In the genomic region with DNA sequence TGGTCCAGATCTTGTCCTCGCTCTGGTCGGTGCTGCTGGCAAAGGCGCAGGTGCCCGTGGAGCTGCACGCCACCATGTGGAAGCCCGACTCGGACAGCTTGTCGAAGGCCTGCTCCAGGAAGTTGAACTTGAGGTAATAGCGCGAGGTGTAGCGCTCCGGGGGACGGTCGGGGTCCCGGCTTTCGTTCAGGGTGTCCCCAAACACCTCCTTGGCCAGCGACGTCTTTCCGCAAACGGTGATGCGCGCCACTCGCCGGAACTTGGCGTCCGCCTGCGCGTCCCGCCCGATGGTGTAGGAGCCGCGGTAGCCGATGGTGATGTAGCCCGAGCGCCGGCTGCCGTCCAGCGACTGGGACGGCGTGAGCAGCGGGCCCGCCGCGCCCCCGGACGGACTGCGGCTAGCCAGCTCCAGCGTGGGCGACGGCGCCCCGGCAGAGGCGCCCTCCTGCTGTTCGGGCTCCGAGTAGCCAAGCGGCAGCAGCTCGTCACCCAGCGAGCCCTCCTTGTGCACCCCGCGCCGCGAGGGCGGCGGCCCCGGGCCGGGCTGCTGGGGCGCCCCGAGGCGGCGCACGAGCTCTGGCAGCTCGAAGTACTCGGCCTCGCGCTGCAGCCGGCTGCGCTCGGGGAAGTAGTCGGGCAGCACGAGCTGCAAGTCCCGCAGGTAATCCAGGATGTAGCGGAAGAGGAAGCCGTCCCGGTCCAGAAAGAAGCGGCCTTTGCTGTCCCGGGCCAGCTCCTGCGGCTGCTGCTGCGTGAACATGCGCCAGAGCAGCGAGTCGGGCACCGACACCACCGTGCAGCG, we compare ENCODE assay signal across 8 cellular contexts. TPM values are rescaled to one million over a fixed set of nuclear protein-coding genes. Genes with fewer than 3 reads are reported as not detected.
A peak's percentile ranks its signal among the peaks of the same experiment; 100 is the strongest.
DNase-seq lines count a peak whose midpoint lies in the region; ATAC-seq, FAIRE-seq and TF ChIP-seq lines count a peak whose summit lies in the region.

No MANE protein-coding gene starts in this region.

- POLR2A ChIA-PET in GM10248 (lab: Yijun Ruan, JAX) = interaction anchor here (0.6 kb wide), 2 partner anchors 65 to 141 kb away, joined by 3 to 9 read pairs; no protein-coding TSS in a partner anchor
- POLR2A ChIA-PET in K562 (lab: Yijun Ruan, JAX) = interaction anchor here (0.6 kb wide), 1 partner anchor 594 kb away, joined by 3 read pairs; no protein-coding TSS in a partner anchor

- H3K4me3 ChIP-seq in K562 (peak overlapping the region; percentile 44), iPS-18a (ENCODE audit: low read length) (peak overlapping the region; percentile 58), skeletal muscle tissue (ENCODE audit: low read length in 3 of 3) (peak overlapping the region; percentile 75 to 87 (median 80))

- H3K27ac ChIP-seq in K562 (ENCODE audit: extremely low read depth, low read depth, low read length) (no peak overlapping the region), iPS-18a (ENCODE audit: low read length) (no peak overlapping the region), skeletal muscle tissue (ENCODE audit: low read depth, low read length) (peak overlapping the region; percentile 78)

- TF ChIP-seq CTCF in GM10248 (IDR thresholded peaks at IDR 0.05; ENCODE audit: control extremely low read depth, extremely low read depth, low read depth, missing control alignments) = peak; percentile 55
- TF ChIP-seq CTCF in K562 (IDR thresholded peaks at IDR 0.05 in 2 of 3, conservative IDR thresholded peaks at IDR 0.05 in 1 of 3; ENCODE audit: insufficient read depth in 2 of 3, low read depth in 1 of 3, low read length in 3 of 3) = no peak

- H3K9ac ChIP-seq in K562 (ENCODE audit: insufficient read depth in 1 of 2, low read depth in 2 of 2, low read length in 2 of 2) (peak overlapping the region; percentile 20 to 87; a peak in 2 of 4 replicates), iPS-18a (ENCODE audit: low read length) (no peak overlapping the region), skeletal muscle tissue (ENCODE audit: low read depth in 1 of 3, low read length in 3 of 3) (peak overlapping the region; percentile 68 to 84 (median 78))

- CTCF ChIA-PET in GM10248 (lab: Yijun Ruan, JAX) = interaction anchor here (0.7 to 2.8 kb wide), 18 partner anchors 10 to 1209 kb away, joined by 3 to 14 read pairs (median 3); no protein-coding TSS in a partner anchor
- CTCF ChIA-PET in K562 (lab: Yijun Ruan, JAX; ENCODE audit: low intra/inter-chr PET ratio) = no interaction called here

- H3K9me3 ChIP-seq in K562 (replicated peaks; ENCODE audit: control insufficient read depth, insufficient read depth, low read depth, low read length) (no peaks in the 10 kb centered on the region), iPS-18a (ENCODE audit: control insufficient read depth, low read depth, low read length) (no peaks in the 10 kb centered on the region), skeletal muscle tissue (ENCODE audit: control insufficient read depth in 3 of 3, low read length in 3 of 3) (no peaks in the 10 kb centered on the region)

- FAIRE-seq in K562 (lab: Jason Lieb, UNC) = no peak

- no peaks in the 10 kb centered on the region for H3K36me3 ChIP-seq in K562 (ENCODE audit: control insufficient read depth, insufficient read depth, low read length)
- H3K36me3 ChIP-seq in iPS-18a (ENCODE audit: control insufficient read depth, low read depth, low read length) = no peaks in the 10 kb centered on the region
- no peaks in the 10 kb centered on the region for H3K36me3 ChIP-seq in skeletal muscle tissue (ENCODE audit: control insufficient read depth in 3 of 3, insufficient read depth in 3 of 3, low read length in 3 of 3)

- no peaks in the 10 kb centered on the region for H3K9me1 ChIP-seq in K562 (ENCODE audit: control insufficient read depth, insufficient read depth, low read length)

- ATAC-seq in K562 = peak; percentile 64

- no peaks in the 10 kb centered on the region for H3K79me2 ChIP-seq in K562 (ENCODE audit: control insufficient read depth, insufficient read depth, low read length)

- H4K20me1 ChIP-seq in K562 (replicated peaks; ENCODE audit: control insufficient read depth, insufficient read depth, low read length) = no peaks in the 10 kb centered on the region

- in situ Hi-C loops in K562 (cut with MboI) = no loop called here

- TF ChIP-seq POLR2A in K562 (conservative IDR thresholded peaks at IDR 0.05) = no peak

- peaks cover 0 to 20% of the 10 kb centered on the region in 2 experiments; a peak in 2 of 5 replicates for H3K4me1 ChIP-seq in K562 (replicated peaks in 1 of 2; ENCODE audit: control insufficient read depth in 2 of 2, insufficient read depth in 2 of 2, low read length in 2 of 2)
- peaks cover 6% of the 10 kb centered on the region for H3K4me1 ChIP-seq in iPS-18a (ENCODE audit: control insufficient read depth, low read depth, low read length)
- peaks cover 14 to 22% (median 15%) of the 10 kb centered on the region in 3 donors for H3K4me1 ChIP-seq in skeletal muscle tissue (ENCODE audit: control insufficient read depth in 3 of 3, insufficient read depth in 3 of 3, low read length in 3 of 3)

- no TSS peak for BruUV-seq in K562 (replicated peaks; lab: Mats Ljungman, UMichigan)

- H3K4me2 ChIP-seq in K562 (ENCODE audit: insufficient read depth, low read length) = peak overlapping the region; percentile 49; the same call in 1 of the 2 replicates

- no peak for TF ChIP-seq RAD21 in K562 (CRISPR knock-in tag; conservative IDR thresholded peaks at IDR 0.05 in 1 of 2, IDR thresholded peaks at IDR 0.05 in 1 of 2)

- no peak for TF ChIP-seq EP300 in K562 (IDR thresholded peaks at IDR 0.05; ENCODE audit: low read length)

- H2AFZ ChIP-seq in K562 (ENCODE audit: low read depth, low read length) = peak overlapping the region; percentile 84

- peak; percentile 66 for DNase-seq in GM10248 (ENCODE audit: extremely low spot score)
- DNase-seq in GOT3 (lab: John Stamatoyannopoulos, UW) = peak; percentile 49
- peak; percentile 3 for DNase-seq in LoVo (ENCODE audit: low spot score)
- DNase-seq in T-helper 9 cell = peak; percentile 31
- DNase-seq in K562 (ENCODE audit: extremely low read depth in 1 of 4, low spot score in 3 of 4) = peak; percentile 9 to 23 (median 12)
- no peak for DNase-seq in DMS79 treated with DMSO at 0.1 percent for 48 hours (lab: John Stamatoyannopoulos, UW)

- intact Hi-C loops in K562 (cut with micrococcal nuclease) = no loop called here

- 57% methylated on average over 16 of the region's 94 CpGs for WGBS in K562 (ENCODE audit: insufficient coverage, low coverage, missing lambda C conversion rate)

- H3K27me3 ChIP-seq in K562 (ENCODE audit: control insufficient read depth in 2 of 2, insufficient read depth in 2 of 2, low read length in 2 of 2) = peaks cover 0 to 14% of the 10 kb centered on the region in 2 experiments; a peak in 2 of 5 replicates
- peaks cover 52% of the 10 kb centered on the region for H3K27me3 ChIP-seq in iPS-18a (ENCODE audit: control insufficient read depth, insufficient read depth, low read length)
- H3K27me3 ChIP-seq in skeletal muscle tissue (ENCODE audit: control insufficient read depth in 3 of 3, insufficient read depth in 3 of 3, low read length in 3 of 3) = peaks cover 0 to 11% (median 10%) of the 10 kb centered on the region in 3 donors

TF ChIP-seq in K562, 482 proteins besides CTCF, POLR2A, EP300 and RAD21 (continues in another document):
- no peak for TF ChIP-seq FUS (optimal IDR thresholded peaks at IDR 0.05; ENCODE audit: low read depth, low read length)
- TF ChIP-seq, protein P1, sequence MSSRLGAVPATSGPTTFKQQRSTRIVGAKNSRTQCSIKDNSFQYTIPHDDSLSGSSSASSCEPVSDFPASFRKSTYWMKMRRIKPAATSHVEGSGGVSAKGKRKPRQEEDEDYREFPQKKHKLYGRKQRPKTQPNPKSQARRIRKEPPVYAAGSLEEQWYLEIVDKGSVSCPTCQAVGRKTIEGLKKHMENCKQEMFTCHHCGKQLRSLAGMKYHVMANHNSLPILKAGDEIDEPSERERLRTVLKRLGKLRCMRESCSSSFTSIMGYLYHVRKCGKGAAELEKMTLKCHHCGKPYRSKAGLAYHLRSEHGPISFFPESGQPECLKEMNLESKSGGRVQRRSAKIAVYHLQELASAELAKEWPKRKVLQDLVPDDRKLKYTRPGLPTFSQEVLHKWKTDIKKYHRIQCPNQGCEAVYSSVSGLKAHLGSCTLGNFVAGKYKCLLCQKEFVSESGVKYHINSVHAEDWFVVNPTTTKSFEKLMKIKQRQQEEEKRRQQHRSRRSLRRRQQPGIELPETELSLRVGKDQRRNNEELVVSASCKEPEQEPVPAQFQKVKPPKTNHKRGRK (tag; IDR thresholded peaks at IDR 0.05) = no peak
- TF ChIP-seq, protein P2, sequence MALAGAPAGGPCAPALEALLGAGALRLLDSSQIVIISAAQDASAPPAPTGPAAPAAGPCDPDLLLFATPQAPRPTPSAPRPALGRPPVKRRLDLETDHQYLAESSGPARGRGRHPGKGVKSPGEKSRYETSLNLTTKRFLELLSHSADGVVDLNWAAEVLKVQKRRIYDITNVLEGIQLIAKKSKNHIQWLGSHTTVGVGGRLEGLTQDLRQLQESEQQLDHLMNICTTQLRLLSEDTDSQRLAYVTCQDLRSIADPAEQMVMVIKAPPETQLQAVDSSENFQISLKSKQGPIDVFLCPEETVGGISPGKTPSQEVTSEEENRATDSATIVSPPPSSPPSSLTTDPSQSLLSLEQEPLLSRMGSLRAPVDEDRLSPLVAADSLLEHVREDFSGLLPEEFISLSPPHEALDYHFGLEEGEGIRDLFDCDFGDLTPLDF (CRISPR knock-in tag; IDR thresholded peaks at IDR 0.05) = no peak

RNA-seq across cellular contexts. Expression of gene KCTD12, which starts 0.8 kb away (rescaled TPM):
- total RNA-seq in K562 (2011; cell fraction: chromatin; rRNA removed; ENCODE audit: low replicate concordance) = 0.18 and 0.23 TPM in 2 replicates
- 0.26 and 0.33 TPM in 2 replicates for total RNA-seq in K562 (2011; cell fraction: nucleolus; rRNA removed)
- 0.29 and 0.38 TPM in 2 replicates for total RNA-seq in K562 (2011; cell fraction: nucleoplasm; rRNA removed)
- total RNA-seq in K562 (2014; rRNA removed) (0.27 and 0.37 TPM in 2 replicates), K562 (2014; rRNA removed; fragmentation: Illumina TruSeq; extraction: Trizol) (0.26 and 0.44 TPM in 2 replicates), K562 (2015; rRNA removed; fragmentation: Illumina TruSeq; extraction: Trizol) (0.26 and 0.40 TPM in 2 replicates), K562 (2021) (0.74 and 0.93 TPM in 2 replicates), skeletal muscle tissue (134 TPM)
- polyA plus RNA-seq in K562 (2011; rRNA removed) (0.31 TPM in 2 replicates), K562 (2014; fragmentation: Illumina TruSeq; extraction: Trizol) (0.35 and 0.42 TPM in 2 replicates), K562 (2014; fragmentation: Nextera tagmentation; extraction: Ambion mirVana) (under 1 TPM; 0.14 to 0.24 TPM), K562 (2014; rRNA removed) (0.28 and 0.32 TPM in 2 replicates)
- polyA plus RNA-seq in K562 (2011; cell fraction: cytosol; rRNA removed) = 0.22 and 0.30 TPM in 2 replicates
- polyA plus RNA-seq in K562 (2011; cell fraction: nucleus; rRNA removed) = 0.15 and 0.27 TPM in 2 replicates
- 0.19 and 0.47 TPM in 2 replicates for polyA plus RNA-seq in K562 (2012)
- polyA minus RNA-seq in K562 (2011; rRNA and poly(A)+ RNA removed) = 0.46 and 0.48 TPM in 2 replicates
- 0.29 and 0.82 TPM in 2 replicates for polyA minus RNA-seq in K562 (2011; cell fraction: cytosol; rRNA and poly(A)+ RNA removed)
- 0.40 and 0.56 TPM in 2 replicates for polyA minus RNA-seq in K562 (2011; cell fraction: nucleus; rRNA and poly(A)+ RNA removed)

Comparison
In these comparisons a context has a peak if more than half of its experiments do, and no peak if none do; other contexts are left out.
1. RNA of gene KCTD12, which starts 0.8 kb away (total RNA-seq): 134 TPM in skeletal muscle tissue (single experiment); 0.18 to 0.93 TPM in K562; every median in the first group is over 10 times any median in the second.
2. Peak in every context shown above with its lines, with median percentiles within 50 percentile points of each other: H3K4me3 ChIP-seq.